ENCODE assay signal across 19 cellular contexts in genomic region chr19:514166-514663, GRCh38. TPM values are rescaled to one million over a fixed set of nuclear protein-coding genes. Genes with fewer than 3 reads are reported as not detected.
DNase-seq lines count a peak whose midpoint lies in the region; ATAC-seq and TF ChIP-seq lines count a peak whose summit lies in the region.
"Had no signal": no experiment of that assay in that cellular context is flagged by ENCODE, and none has a peak within 500 bp of the region (broad histone marks: within the 10 kb centered on the region; RNA-seq: fewer than 3 reads in every experiment).

No MANE protein-coding gene starts in this region.

- H3K4me1 Mint-ChIP-seq in T-helper 1 cell treated with Interleukin-12 subunit alpha and Interleukin-12 subunit beta and Interleukin-4 antibody, amounts not matched to agents 30 μg/mL and 1 μg/mL, for 36 hours (ENCODE audit: low read depth) = peaks cover 24% of the 10 kb centered on the region
- peaks cover 33% of the 10 kb centered on the region for H3K4me1 Mint-ChIP-seq in CD4-positive, alpha-beta T cell (ENCODE audit: low read depth)
- H3K4me1 Mint-ChIP-seq in brain (peaks cover 36% of the 10 kb centered on the region), nephron progenitor cell (peaks cover 54% of the 10 kb centered on the region), Caco-2 (ENCODE audit: low read depth, unreplicated experiment) (peaks cover 16% of the 10 kb centered on the region)

- no TSS peak for BruUV-seq in Caco-2 (replicated peaks; lab: Mats Ljungman, UMichigan)

- ATAC-seq in CD4-positive, alpha-beta T cell (ENCODE audit: poor library complexity) = no peak
- ATAC-seq in GM19328 (IDR thresholded peaks at IDR 0.05; ENCODE audit: unreplicated experiment) = no peak
- ATAC-seq in left lung = no peak
- ATAC-seq: HCT116 had no signal

- no peaks in the 10 kb centered on the region for H3K27me3 Mint-ChIP-seq in T-helper 1 cell treated with Interleukin-12 subunit alpha and Interleukin-12 subunit beta and Interleukin-4 antibody, amounts not matched to agents 30 μg/mL and 1 μg/mL, for 36 hours (ENCODE audit: low read depth)
- H3K27me3 Mint-ChIP-seq in CD4-positive, alpha-beta T cell = no peaks in the 10 kb centered on the region
- H3K27me3 Mint-ChIP-seq in brain = peaks cover 4% of the 10 kb centered on the region
- H3K27me3 Mint-ChIP-seq in nephron progenitor cell (ENCODE audit: low read depth, poor library complexity) = peaks cover 3% of the 10 kb centered on the region
- no peaks in the 10 kb centered on the region for H3K27me3 Mint-ChIP-seq in Caco-2 (ENCODE audit: insufficient read depth, unreplicated experiment)

- POLR2A ChIA-PET in CD4-positive, alpha-beta T cell (lab: Charles Lee) = no interaction called here
- POLR2A ChIA-PET in Caco-2 (lab: Charles Lee) = no interaction called here

- H3K27ac Mint-ChIP-seq in T-helper 1 cell treated with Interleukin-12 subunit alpha and Interleukin-12 subunit beta and Interleukin-4 antibody, amounts not matched to agents 30 μg/mL and 1 μg/mL, for 36 hours = peak overlapping the region; percentile 43
- H3K27ac Mint-ChIP-seq in CD4-positive, alpha-beta T cell = peak overlapping the region; percentile 82
- H3K27ac Mint-ChIP-seq in brain (peak overlapping the region in 4 of 5 experiments; percentile 31 to 74 (median 52)), nephron progenitor cell (peak overlapping the region; percentile 50), Caco-2 (ENCODE audit: unreplicated experiment) (no peak overlapping the region)

- peaks cover 10% of the 10 kb centered on the region for H3K36me3 Mint-ChIP-seq in T-helper 1 cell treated with Interleukin-12 subunit alpha and Interleukin-12 subunit beta and Interleukin-4 antibody, amounts not matched to agents 30 μg/mL and 1 μg/mL, for 36 hours (ENCODE audit: low read depth)
- peaks cover 7% of the 10 kb centered on the region for H3K36me3 Mint-ChIP-seq in CD4-positive, alpha-beta T cell (ENCODE audit: low read depth)
- H3K36me3 Mint-ChIP-seq in brain (peaks cover 19% of the 10 kb centered on the region), nephron progenitor cell (ENCODE audit: low read depth) (peaks cover 15% of the 10 kb centered on the region), Caco-2 (ENCODE audit: insufficient read depth, unreplicated experiment) (peaks cover 35% of the 10 kb centered on the region)

- no peaks in the 10 kb centered on the region for H3K27me3 ChIP-seq in CD4-positive, alpha-beta T cell (ENCODE audit: control insufficient read depth, insufficient read depth, low read length)
- H3K27me3 ChIP-seq in left lung (peaks cover 0 to 5% of the 10 kb centered on the region in 2 donors), Caco-2 (replicated peaks; ENCODE audit: control insufficient read depth, insufficient read depth, low read length) (no peaks in the 10 kb centered on the region)
- H3K27me3 ChIP-seq: SJSA1 had no signal

- CTCF ChIA-PET in CD4-positive, alpha-beta T cell (lab: Charles Lee) = no interaction called here
- CTCF ChIA-PET in Caco-2 (lab: Charles Lee) = no interaction called here

- peaks cover 0 to 7% of the 10 kb centered on the region in 2 donors for H3K36me3 ChIP-seq in left lung
- H3K36me3 ChIP-seq in Caco-2 (ENCODE audit: control insufficient read depth, insufficient read depth, low read length) = 0 out of 2 replicates have a peak, but pooled peaks cover 2% of the 10 kb centered on the region

- H3K9me3 ChIP-seq in CD4-positive, alpha-beta T cell (ENCODE audit: control insufficient read depth, low read length) = no peaks in the 10 kb centered on the region
- H3K9me3 ChIP-seq in left lung (no peaks in the 10 kb centered on the region), Caco-2 (no peaks in the 10 kb centered on the region)
- H3K9me3 ChIP-seq: SJSA1 had no signal

- H3K4me3 ChIP-seq in left lung (no peak overlapping the region), Caco-2 (ENCODE audit: low read depth, low read length) (no peak overlapping the region)
- H3K4me3 ChIP-seq: SJSA1 had no signal

- H3K4me1 ChIP-seq in left lung = peaks cover 0 to 23% of the 10 kb centered on the region in 2 donors
- H3K4me1 ChIP-seq in Caco-2 = peaks cover 13% of the 10 kb centered on the region
- H3K4me1 ChIP-seq: SJSA1 had no signal

- no peak overlapping the region for H3K4me3 Mint-ChIP-seq in T-helper 1 cell treated with Interleukin-12 subunit alpha and Interleukin-12 subunit beta and Interleukin-4 antibody, amounts not matched to agents 30 μg/mL and 1 μg/mL, for 36 hours
- no peak overlapping the region for H3K4me3 Mint-ChIP-seq in CD4-positive, alpha-beta T cell
- peak overlapping the region in 1 of 5 experiments; percentile 15 for H3K4me3 Mint-ChIP-seq in brain
- peak overlapping the region; percentile 55 for H3K4me3 Mint-ChIP-seq in nephron progenitor cell
- no peak overlapping the region for H3K4me3 Mint-ChIP-seq in Caco-2 (ENCODE audit: unreplicated experiment)

- no peak for TF ChIP-seq CTCF in CD4-positive, alpha-beta T cell (IDR thresholded peaks at IDR 0.05)
- TF ChIP-seq CTCF in brain (conservative IDR thresholded peaks at IDR 0.05) (no peak), nephron progenitor cell (IDR thresholded peaks at IDR 0.05) (no peak), left lung (IDR thresholded peaks at IDR 0.05) (no peak), Caco-2 (IDR thresholded peaks at IDR 0.05; ENCODE audit: insufficient read depth in 1 of 2, low read depth in 1 of 2, low read length in 1 of 2, severe bottlenecking in 1 of 2, unreplicated experiment in 1 of 2) (no peak)

- DNase-seq in T-helper 1 cell (no peak), nephron progenitor cell (no peak), left lung (no peak), Caco-2 (no peak)
- DNase-seq in CD4-positive, alpha-beta T cell = no peak
- DNase-seq: KBM-7; NCI-H1092; NCI-H2107; NCI-H69; NK-92 treated with Interleukin-12 subunit alpha and Interleukin-12 subunit beta, amount 100 ng/mL, for 24 hours; OCI-M1 had no signal

- H3K27ac ChIP-seq in CD4-positive, alpha-beta T cell (ENCODE audit: low read depth, low read length) = no peak overlapping the region
- no peak overlapping the region for H3K27ac ChIP-seq in left lung
- H3K27ac ChIP-seq: 22Rv1, SJSA1 had no signal

- intact Hi-C loops in CD4-positive, alpha-beta T cell (cut with DNase I, micrococcal nuclease) = no loop called here
- intact Hi-C loops in left lung (cut with DNase I) = no loop called here
- intact Hi-C loops in Caco-2 (cut with micrococcal nuclease; ENCODE audit: unreplicated experiment) = no loop called here

- H3K9me3 Mint-ChIP-seq in T-helper 1 cell treated with Interleukin-12 subunit alpha and Interleukin-12 subunit beta and Interleukin-4 antibody, amounts not matched to agents 30 μg/mL and 1 μg/mL, for 36 hours = no peaks in the 10 kb centered on the region
- H3K9me3 Mint-ChIP-seq in CD4-positive, alpha-beta T cell = no peaks in the 10 kb centered on the region
- H3K9me3 Mint-ChIP-seq in brain = peaks cover 0 to 9% (median 4%) of the 10 kb centered on the region in 5 experiments
- H3K9me3 Mint-ChIP-seq in nephron progenitor cell = no peaks in the 10 kb centered on the region
- no peaks in the 10 kb centered on the region for H3K9me3 Mint-ChIP-seq in Caco-2 (ENCODE audit: unreplicated experiment)

RNA-seq across cellular contexts. Expression of gene TPGS1, which starts 6.9 kb away (rescaled TPM):
- total RNA-seq in CD4-positive, alpha-beta T cell = 10 to 100 TPM; 17.2 to 18.2 TPM
- 15.9 TPM for polyA plus RNA-seq in brain (ENCODE audit: insufficient read depth, low read depth, low replicate concordance)
- total RNA-seq in left lung (10 to 100 TPM; 18.0 to 18.2 TPM), Caco-2 (2022) (11.5 and 14.9 TPM in 2 replicates)

RNA-seq across cellular contexts. Expression of gene CDC34, which starts 17.3 kb away (rescaled TPM):
- total RNA-seq in CD4-positive, alpha-beta T cell = 10 to 100 TPM; 38.5 to 43.4 TPM
- 152 TPM for polyA plus RNA-seq in brain (ENCODE audit: insufficient read depth, low read depth, low replicate concordance)
- 10 to 100 TPM; 50.9 to 55.5 TPM for total RNA-seq in left lung
- total RNA-seq in Caco-2 (2022) = 129 and 133 TPM in 2 replicates

RNA-seq across cellular contexts. Expression of gene MADCAM1, which starts 17.9 kb away (rescaled TPM):
- total RNA-seq in CD4-positive, alpha-beta T cell = under 1 TPM; 0.20 to 0.91 TPM
- 3.4 TPM for polyA plus RNA-seq in brain (ENCODE audit: insufficient read depth, low read depth, low replicate concordance)
- total RNA-seq in left lung (under 1 TPM in 1 of 2 donors, not detected in 1; 0.52 TPM), Caco-2 (2022) (0.73 and 1.3 TPM in 2 replicates)
- total RNA-seq: M059J, SJSA1 had no signal

RNA-seq across cellular contexts. Expression of gene GZMM, which starts 29.6 kb away (rescaled TPM):
- 10 to 100 TPM; 41.6 to 46.3 TPM for total RNA-seq in CD4-positive, alpha-beta T cell
- 1.4 TPM for polyA plus RNA-seq in brain (ENCODE audit: insufficient read depth, low read depth, low replicate concordance)
- 1 to 10 TPM; 1.4 TPM for total RNA-seq in left lung
- total RNA-seq in Caco-2 (2022) = 0.35 TPM in 1 of 2 replicates, not detected in the other
- total RNA-seq: SJSA1 had no signal
- polyA plus RNA-seq: BJ had no signal

RNA-seq across cellular contexts. Expression of gene SHC2, which starts 53.4 kb away (rescaled TPM):
- under 1 TPM; 0.36 to 0.42 TPM for total RNA-seq in CD4-positive, alpha-beta T cell
- polyA plus RNA-seq in brain (ENCODE audit: insufficient read depth, low read depth, low replicate concordance) = 89.9 TPM
- 10 to 100 TPM; 16.8 to 34.5 TPM for total RNA-seq in left lung
- total RNA-seq in Caco-2 (2022) = 1.3 and 2.4 TPM in 2 replicates
- total RNA-seq: SJSA1 had no signal
